Comparison of ENCODE assay signal across 1 cellular context in the genomic region with DNA sequence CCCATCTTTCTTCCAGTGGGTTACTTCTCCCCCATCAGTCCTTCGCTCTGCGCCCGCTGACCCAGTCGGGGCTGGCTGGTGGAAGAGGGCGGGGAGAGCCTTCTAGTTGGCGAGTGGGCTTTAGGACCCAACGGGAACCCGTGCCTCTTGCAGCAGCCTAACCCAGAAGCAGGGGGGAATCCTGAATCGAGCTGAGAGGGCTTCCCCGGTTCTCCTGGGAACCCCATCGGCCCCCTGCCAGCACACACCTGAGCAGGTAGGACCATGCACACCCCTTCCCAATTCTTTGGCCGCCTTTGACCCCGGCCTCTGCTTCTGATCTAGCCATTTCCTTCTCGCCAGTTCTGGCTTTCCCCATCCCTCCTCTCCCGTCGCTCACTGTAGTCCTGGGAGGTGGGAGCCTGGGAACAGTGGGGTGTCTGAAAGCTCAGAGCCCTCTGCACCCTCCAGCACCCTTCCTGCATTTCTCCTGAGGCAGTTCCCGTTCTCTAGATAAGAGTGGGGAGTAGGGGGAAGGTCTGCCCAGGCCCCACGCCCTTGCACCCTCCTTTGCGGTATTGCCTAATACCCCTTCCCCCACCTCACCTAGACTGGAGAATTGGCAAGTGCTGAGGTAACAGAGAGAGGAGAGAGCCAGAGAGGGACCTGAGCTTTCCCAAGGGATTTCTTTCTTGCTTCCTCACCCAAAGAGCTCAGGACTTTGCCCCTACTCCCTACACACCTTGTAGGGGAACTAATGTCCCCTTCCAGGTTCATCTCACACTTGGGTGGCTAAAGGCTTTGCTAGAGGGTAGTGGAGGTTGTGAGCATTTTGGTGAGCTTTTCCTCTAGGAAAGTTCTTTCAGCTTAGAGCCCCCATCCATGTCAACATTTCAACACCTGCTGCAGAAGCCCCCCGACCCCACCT.
A peak's percentile ranks its signal among the peaks of the same experiment; 100 is the strongest.
TF ChIP-seq lines count a peak whose summit lies in the region.

TSS of gene RARA (plus strand) at position 150 of the 907 bp plus-strand sequence. CDS start 22,039 bp downstream, outside the sequence.

TF ChIP-seq in HepG2, 621 proteins besides CTCF, POLR2A, EP300 and RAD21 (continued from another document and continues in another):
- TF ChIP-seq ZBED4 (CRISPR knock-in tag; IDR thresholded peaks at IDR 0.05; ENCODE audit: borderline replicate concordance) (peak; percentile 49; the same call in 1 of the 2 replicates), UBTF (CRISPR knock-in tag; IDR thresholded peaks at IDR 0.05) (peak; percentile 54), ELF3 (CRISPR knock-in tag; IDR thresholded peaks at IDR 0.05) (peak; percentile 61), ZNF790 (CRISPR knock-in tag; IDR thresholded peaks at IDR 0.05; ENCODE audit: borderline replicate concordance) (0 out of 2 replicates have a peak, but pooled peaks have one; percentile 4), PCBP1 (IDR thresholded peaks at IDR 0.05; ENCODE audit: borderline replicate concordance, low read depth, low read length) (no peak), SRSF4 (IDR thresholded peaks at IDR 0.05; ENCODE audit: low read depth, low read length, poor library complexity, severe bottlenecking) (no peak), SIN3A (IDR thresholded peaks at IDR 0.05; ENCODE audit: borderline replicate concordance, low read depth, low read length) (no peak), KDM5B (CRISPR knock-in tag; IDR thresholded peaks at IDR 0.05; ENCODE audit: borderline replicate concordance) (peak; percentile 74), SRSF1 (optimal IDR thresholded peaks at IDR 0.05; ENCODE audit: low read depth, low read length) (peak; percentile 86), TARDBP (CRISPR knock-in tag; IDR thresholded peaks at IDR 0.05) (peak; percentile 62; the same call in 1 of the 2 replicates), ZNF124 (CRISPR knock-in tag; IDR thresholded peaks at IDR 0.05) (0 out of 2 replicates have a peak, but pooled peaks have one; percentile 77), MYPOP (CRISPR knock-in tag; IDR thresholded peaks at IDR 0.05) (peak; percentile 65; the same call in 1 of the 2 replicates), ZNF510 (CRISPR knock-in tag; IDR thresholded peaks at IDR 0.05; ENCODE audit: low read depth) (peak; percentile 68; the same call in 1 of the 2 replicates), IRF2 (CRISPR knock-in tag; IDR thresholded peaks at IDR 0.05) (0 out of 2 replicates have a peak, but pooled peaks have one; percentile 71), SIN3B (IDR thresholded peaks at IDR 0.05; ENCODE audit: low read length) (no peak), JDP2 (CRISPR knock-in tag; IDR thresholded peaks at IDR 0.05; ENCODE audit: borderline replicate concordance) (no peak), MTA1 (CRISPR knock-in tag; IDR thresholded peaks at IDR 0.05; ENCODE audit: borderline replicate concordance) (no peak), BCL6 (CRISPR knock-in tag; IDR thresholded peaks at IDR 0.05) (peak; percentile 28; the same call in 1 of the 2 replicates), MAFF (IDR thresholded peaks at IDR 0.05; ENCODE audit: low read depth, low read length) (no peak), ZNF598 (CRISPR knock-in tag; IDR thresholded peaks at IDR 0.05; ENCODE audit: borderline replicate concordance) (peak; percentile 54), MTA3 (CRISPR knock-in tag; IDR thresholded peaks at IDR 0.05) (no peak), GLI4 (CRISPR knock-in tag; IDR thresholded peaks at IDR 0.05; ENCODE audit: borderline replicate concordance) (peak; percentile 61; the same call in 1 of the 2 replicates), POGZ (CRISPR knock-in tag; IDR thresholded peaks at IDR 0.05) (0 out of 2 replicates have a peak, but pooled peaks have one; percentile 46), BHLHE40 (IDR thresholded peaks at IDR 0.05; ENCODE audit: low read length) (peak; percentile 27; the same call in 1 of the 2 replicates), ZNF552 (CRISPR knock-in tag; IDR thresholded peaks at IDR 0.05; ENCODE audit: borderline replicate concordance) (0 out of 2 replicates have a peak, but pooled peaks have one; percentile 49), SOX13 (IDR thresholded peaks at IDR 0.05) (no peak), SOX13 (CRISPR knock-in tag; conservative IDR thresholded peaks at IDR 0.05 in 1 of 2, IDR thresholded peaks at IDR 0.05 in 1 of 2) (peak in 1 of 2 experiments; percentile 25; a peak in 1 of 4 replicates), NR2F6 (IDR thresholded peaks at IDR 0.05) (no peak), NR2F6 (CRISPR knock-in tag; IDR thresholded peaks at IDR 0.05) (0 out of 2 replicates have a peak, but pooled peaks have one; percentile 16), ZNF275 (CRISPR knock-in tag; IDR thresholded peaks at IDR 0.05; ENCODE audit: borderline replicate concordance) (no peak), PHF8 (CRISPR knock-in tag; IDR thresholded peaks at IDR 0.05) (0 out of 2 replicates have a peak, but pooled peaks have one; percentile 41), BRCA1 (CRISPR knock-in tag; IDR thresholded peaks at IDR 0.05) (no peak), ZNF274 (CRISPR knock-in tag; IDR thresholded peaks at IDR 0.05) (peak; percentile 55; the same call in 1 of the 2 replicates), ZNF782 (CRISPR knock-in tag; IDR thresholded peaks at IDR 0.05; ENCODE audit: borderline replicate concordance) (0 out of 2 replicates have a peak, but pooled peaks have one; percentile 43), KDM1A (CRISPR knock-in tag; IDR thresholded peaks at IDR 0.05) (no peak), ZNF230 (CRISPR knock-in tag; IDR thresholded peaks at IDR 0.05) (0 out of 2 replicates have a peak, but pooled peaks have one; percentile 38), CSRNP2 (CRISPR knock-in tag; conservative IDR thresholded peaks at IDR 0.05; ENCODE audit: low read depth) (no peak), ATF4 (CRISPR knock-in tag; IDR thresholded peaks at IDR 0.05) (peak in 1 of 2 experiments; percentile 58; a peak in 1 of 4 replicates), KLF16 (CRISPR knock-in tag; IDR thresholded peaks at IDR 0.05) (no peak)
- TF ChIP-seq, protein P1, sequence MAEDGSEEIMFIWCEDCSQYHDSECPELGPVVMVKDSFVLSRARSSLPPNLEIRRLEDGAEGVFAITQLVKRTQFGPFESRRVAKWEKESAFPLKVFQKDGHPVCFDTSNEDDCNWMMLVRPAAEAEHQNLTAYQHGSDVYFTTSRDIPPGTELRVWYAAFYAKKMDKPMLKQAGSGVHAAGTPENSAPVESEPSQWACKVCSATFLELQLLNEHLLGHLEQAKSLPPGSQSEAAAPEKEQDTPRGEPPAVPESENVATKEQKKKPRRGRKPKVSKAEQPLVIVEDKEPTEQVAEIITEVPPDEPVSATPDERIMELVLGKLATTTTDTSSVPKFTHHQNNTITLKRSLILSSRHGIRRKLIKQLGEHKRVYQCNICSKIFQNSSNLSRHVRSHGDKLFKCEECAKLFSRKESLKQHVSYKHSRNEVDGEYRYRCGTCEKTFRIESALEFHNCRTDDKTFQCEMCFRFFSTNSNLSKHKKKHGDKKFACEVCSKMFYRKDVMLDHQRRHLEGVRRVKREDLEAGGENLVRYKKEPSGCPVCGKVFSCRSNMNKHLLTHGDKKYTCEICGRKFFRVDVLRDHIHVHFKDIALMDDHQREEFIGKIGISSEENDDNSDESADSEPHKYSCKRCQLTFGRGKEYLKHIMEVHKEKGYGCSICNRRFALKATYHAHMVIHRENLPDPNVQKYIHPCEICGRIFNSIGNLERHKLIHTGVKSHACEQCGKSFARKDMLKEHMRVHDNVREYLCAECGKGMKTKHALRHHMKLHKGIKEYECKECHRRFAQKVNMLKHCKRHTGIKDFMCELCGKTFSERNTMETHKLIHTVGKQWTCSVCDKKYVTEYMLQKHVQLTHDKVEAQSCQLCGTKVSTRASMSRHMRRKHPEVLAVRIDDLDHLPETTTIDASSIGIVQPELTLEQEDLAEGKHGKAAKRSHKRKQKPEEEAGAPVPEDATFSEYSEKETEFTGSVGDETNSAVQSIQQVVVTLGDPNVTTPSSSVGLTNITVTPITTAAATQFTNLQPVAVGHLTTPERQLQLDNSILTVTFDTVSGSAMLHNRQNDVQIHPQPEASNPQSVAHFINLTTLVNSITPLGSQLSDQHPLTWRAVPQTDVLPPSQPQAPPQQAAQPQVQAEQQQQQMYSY (CRISPR knock-in tag; IDR thresholded peaks at IDR 0.05), result no peak
- TF ChIP-seq, protein P2, sequence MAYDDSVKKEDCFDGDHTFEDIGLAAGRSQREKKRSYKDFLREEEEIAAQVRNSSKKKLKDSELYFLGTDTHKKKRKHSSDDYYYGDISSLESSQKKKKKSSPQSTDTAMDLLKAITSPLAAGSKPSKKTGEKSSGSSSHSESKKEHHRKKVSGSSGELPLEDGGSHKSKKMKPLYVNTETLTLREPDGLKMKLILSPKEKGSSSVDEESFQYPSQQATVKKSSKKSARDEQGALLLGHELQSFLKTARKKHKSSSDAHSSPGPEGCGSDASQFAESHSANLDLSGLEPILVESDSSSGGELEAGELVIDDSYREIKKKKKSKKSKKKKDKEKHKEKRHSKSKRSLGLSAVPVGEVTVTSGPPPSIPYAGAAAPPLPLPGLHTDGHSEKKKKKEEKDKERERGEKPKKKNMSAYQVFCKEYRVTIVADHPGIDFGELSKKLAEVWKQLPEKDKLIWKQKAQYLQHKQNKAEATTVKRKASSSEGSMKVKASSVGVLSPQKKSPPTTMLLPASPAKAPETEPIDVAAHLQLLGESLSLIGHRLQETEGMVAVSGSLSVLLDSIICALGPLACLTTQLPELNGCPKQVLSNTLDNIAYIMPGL (CRISPR knock-in tag; IDR thresholded peaks at IDR 0.05; ENCODE audit: borderline replicate concordance in 1 of 2, low read depth in 1 of 2), result peak in 1 of 2 experiments; percentile 53; a peak in 2 of 4 replicates
